ENCODE assay signal across 12 cellular contexts in the genomic region with DNA sequence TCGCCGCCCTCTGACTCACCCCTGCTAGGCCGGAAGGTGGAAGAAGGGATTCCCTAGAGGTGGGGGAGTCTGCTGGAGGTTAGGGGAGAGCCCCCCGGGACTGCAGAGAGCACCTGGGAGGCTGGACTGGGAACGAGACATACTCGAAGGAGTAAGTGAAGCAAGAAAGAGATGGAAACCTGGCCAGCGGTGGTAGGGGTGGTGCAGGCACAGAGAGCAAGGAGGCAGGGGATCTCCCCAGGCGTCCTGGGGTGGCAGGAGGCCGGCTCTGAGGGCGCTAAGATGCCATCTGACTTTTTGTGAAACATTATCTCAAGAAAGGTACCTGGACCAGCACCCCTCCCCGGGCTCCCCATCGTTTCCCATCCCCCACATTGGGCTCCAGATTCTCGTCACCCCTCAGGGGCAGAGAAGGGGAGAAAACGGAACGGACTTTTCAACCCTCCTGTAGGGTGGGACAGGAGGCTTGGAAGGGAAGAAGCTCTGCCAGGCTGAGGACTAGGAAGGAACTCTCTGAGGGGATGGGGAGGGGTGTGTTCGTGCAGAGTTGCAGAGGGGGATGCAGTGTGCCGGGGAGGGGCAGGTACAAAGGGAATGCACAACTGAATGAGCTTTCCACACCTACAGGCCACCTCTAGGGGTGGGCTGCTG. TPM values are rescaled to one million over a fixed set of nuclear protein-coding genes. Genes with fewer than 3 reads are reported as not detected.
DNase-seq lines count a peak whose midpoint lies in the region; ATAC-seq, FAIRE-seq and TF ChIP-seq lines count a peak whose summit lies in the region.
"Had no signal": no experiment of that assay in that cellular context is flagged by ENCODE, and none has a peak within 500 bp of the region (broad histone marks: within the 10 kb centered on the region; RNA-seq: fewer than 3 reads in every experiment).

No MANE protein-coding gene starts in this region.

- H4K20me1 ChIP-seq in astrocyte (ENCODE audit: insufficient read depth, low read length), result peaks cover 7% of the 10 kb centered on the region

- TF ChIP-seq EP300 in upper lobe of left lung (IDR thresholded peaks at IDR 0.05), result no peak

- WGBS in upper lobe of left lung, 2 donors, result 41% methylated on average over 15 to 17 of the region's 17 CpGs

- peak overlapping the region; percentile 42 for H3K4me3 Mint-ChIP-seq in stimulated activated naive CD8-positive, alpha-beta T cell treated with anti-CD3 and anti-CD28 coated beads, Interleukin-15, Interleukin-2, amounts not matched to agents 100 ng/mL and 50 ng/mL, for 24 hours
- H3K4me3 Mint-ChIP-seq in astrocyte (ENCODE audit: unreplicated experiment), result peak overlapping the region; percentile 66

- peaks cover 30% of the 10 kb centered on the region for H3K27me3 Mint-ChIP-seq in stimulated activated naive CD8-positive, alpha-beta T cell treated with anti-CD3 and anti-CD28 coated beads, Interleukin-15, Interleukin-2, amounts not matched to agents 100 ng/mL and 50 ng/mL, for 24 hours
- H3K27me3 Mint-ChIP-seq in astrocyte (ENCODE audit: low read depth, unreplicated experiment), result peaks cover 52% of the 10 kb centered on the region

- DNase-seq in stimulated activated naive CD8-positive, alpha-beta T cell treated with anti-CD3 and anti-CD28 coated beads, Interleukin-15, Interleukin-2, amounts not matched to agents 100 U/mL and 50 U/mL, for 24 hours, result no peak
- no peak for DNase-seq in astrocyte (ENCODE audit: low read depth)
- DNase-seq in lower lobe of right lung, result no peak
- DNase-seq in upper lobe of left lung, result no peak
- DNase-seq in left lung, result no peak
- DNase-seq in GDM1 (lab: John Stamatoyannopoulos, UW), result no peak

- TF ChIP-seq CTCF in astrocyte (IDR thresholded peaks at IDR 0.05; ENCODE audit: insufficient read depth, low read depth, low read length) (no peak), lower lobe of right lung (IDR thresholded peaks at IDR 0.05) (no peak), upper lobe of left lung (IDR thresholded peaks at IDR 0.05) (no peak), left lung (IDR thresholded peaks at IDR 0.05) (no peak)

- H3K9me3 Mint-ChIP-seq in stimulated activated naive CD8-positive, alpha-beta T cell treated with anti-CD3 and anti-CD28 coated beads, Interleukin-15, Interleukin-2, amounts not matched to agents 100 ng/mL and 50 ng/mL, for 24 hours, result no peaks in the 10 kb centered on the region
- no peaks in the 10 kb centered on the region for H3K9me3 Mint-ChIP-seq in astrocyte (ENCODE audit: unreplicated experiment)

- FAIRE-seq in astrocyte (lab: Jason Lieb, UNC), result no peak

- H3K79me2 ChIP-seq in astrocyte (ENCODE audit: insufficient read depth, low read length), result no peaks in the 10 kb centered on the region

- ATAC-seq in stimulated activated naive CD8-positive, alpha-beta T cell treated with anti-CD3 and anti-CD28 coated beads, Interleukin-15, Interleukin-2, amounts not matched to agents 100 U/mL and 50 U/mL, for 24 hours, result no peak
- ATAC-seq in lower lobe of right lung (no peak), upper lobe of left lung (ENCODE audit: low FRiP score in 2 of 2) (no peak), left lung (no peak), HG03432 (IDR thresholded peaks at IDR 0.05; ENCODE audit: unreplicated experiment) (no peak)

- peak overlapping the region; percentile 34 for H2AFZ ChIP-seq in astrocyte (ENCODE audit: low read depth, low read length)

- TF ChIP-seq POLR2A in upper lobe of left lung (IDR thresholded peaks at IDR 0.05), result no peak

- intact Hi-C loops in lower lobe of right lung (cut with DNase I), result no loop called here
- intact Hi-C loops in left lung (cut with DNase I), result loop anchor here in 1 of 2 donors (10.0 kb wide), 1 partner anchor 307 kb away; a partner anchor contains a TSS

- H3K27ac ChIP-seq in astrocyte (ENCODE audit: low read depth, low read length) (no peak overlapping the region), lower lobe of right lung (no peak overlapping the region), upper lobe of left lung (no peak overlapping the region), left lung (no peak overlapping the region)
- H3K27ac ChIP-seq: RWPE1, tibial artery had no signal

- H3K9me3 ChIP-seq in astrocyte (ENCODE audit: insufficient read depth, low read depth, low read length), result no peaks in the 10 kb centered on the region
- no peaks in the 10 kb centered on the region for H3K9me3 ChIP-seq in lower lobe of right lung
- no peaks in the 10 kb centered on the region for H3K9me3 ChIP-seq in upper lobe of left lung
- no peaks in the 10 kb centered on the region for H3K9me3 ChIP-seq in left lung
- H3K9me3 ChIP-seq: mucosa of descending colon, tibial artery had no signal

- peak overlapping the region; percentile 84 for H3K4me2 ChIP-seq in astrocyte (ENCODE audit: low read length)

- H3K27ac Mint-ChIP-seq in stimulated activated naive CD8-positive, alpha-beta T cell treated with anti-CD3 and anti-CD28 coated beads, Interleukin-15, Interleukin-2, amounts not matched to agents 100 ng/mL and 50 ng/mL, for 24 hours, result no peak overlapping the region
- no peak overlapping the region for H3K27ac Mint-ChIP-seq in astrocyte (ENCODE audit: unreplicated experiment)
- H3K27ac Mint-ChIP-seq: activated CD4-positive, alpha-beta T cell treated with anti-CD3 and anti-CD28 coated beads for 36 hours had no signal

- no peaks in the 10 kb centered on the region for H3K36me3 Mint-ChIP-seq in stimulated activated naive CD8-positive, alpha-beta T cell treated with anti-CD3 and anti-CD28 coated beads, Interleukin-15, Interleukin-2, amounts not matched to agents 100 ng/mL and 50 ng/mL, for 24 hours (ENCODE audit: low read depth)
- H3K36me3 Mint-ChIP-seq in astrocyte (ENCODE audit: low read depth, unreplicated experiment), result peaks cover 1% of the 10 kb centered on the region

- H3K27me3 ChIP-seq in astrocyte (ENCODE audit: insufficient read depth, low read length), result peaks cover 28% of the 10 kb centered on the region
- H3K27me3 ChIP-seq in lower lobe of right lung (ENCODE audit: low read depth), result peaks cover 25% of the 10 kb centered on the region
- H3K27me3 ChIP-seq in upper lobe of left lung, result peaks cover 0 to 15% (median 3%) of the 10 kb centered on the region in 4 donors
- H3K27me3 ChIP-seq in left lung, result peaks cover 12 to 50% of the 10 kb centered on the region in 2 donors

- no peak overlapping the region for H3K9ac ChIP-seq in astrocyte (ENCODE audit: low read length)

- H3K36me3 ChIP-seq in astrocyte (ENCODE audit: insufficient read depth, low read length) (no peaks in the 10 kb centered on the region), lower lobe of right lung (no peaks in the 10 kb centered on the region), upper lobe of left lung (no peaks in the 10 kb centered on the region), left lung (no peaks in the 10 kb centered on the region)
- H3K36me3 ChIP-seq: tibial artery had no signal

- H3K4me1 Mint-ChIP-seq in stimulated activated naive CD8-positive, alpha-beta T cell treated with anti-CD3 and anti-CD28 coated beads, Interleukin-15, Interleukin-2, amounts not matched to agents 100 ng/mL and 50 ng/mL, for 24 hours (ENCODE audit: low read depth), result peaks cover 4% of the 10 kb centered on the region
- H3K4me1 Mint-ChIP-seq in astrocyte (ENCODE audit: low read depth, unreplicated experiment), result peaks cover 4% of the 10 kb centered on the region

- H3K4me3 ChIP-seq in astrocyte (ENCODE audit: insufficient read depth, low read depth, low read length) (peak overlapping the region; percentile 10), lower lobe of right lung (peak overlapping the region; percentile 28), upper lobe of left lung (peak overlapping the region in 3 of 4 donors; percentile 7 to 33 (median 19)), left lung (no peak overlapping the region)
- H3K4me3 ChIP-seq: mucosa of descending colon had no signal

- H3K4me1 ChIP-seq in astrocyte (ENCODE audit: insufficient read depth, low read length), result peaks cover 4% of the 10 kb centered on the region
- H3K4me1 ChIP-seq in lower lobe of right lung, result peaks cover 10% of the 10 kb centered on the region
- H3K4me1 ChIP-seq in upper lobe of left lung, result peaks cover 8 to 10% (median 9%) of the 10 kb centered on the region in 4 donors
- peaks cover 3 to 9% of the 10 kb centered on the region in 2 donors for H3K4me1 ChIP-seq in left lung

RNA-seq across cellular contexts. Expression of a gene that starts 0.7 kb away (rescaled TPM):
- total RNA-seq in astrocyte (0.20 and 0.24 TPM in 2 replicates), lower lobe of right lung (not detected), upper lobe of left lung (under 1 TPM in 1 of 6 donors, not detected in 5; 0.15 TPM), left lung (under 1 TPM in 1 of 2 donors, not detected in 1; 0.09 TPM)

RNA-seq across cellular contexts. Expression of a gene that starts 9.8 kb away (rescaled TPM):
- total RNA-seq in astrocyte (85.3 and 85.4 TPM in 2 replicates), lower lobe of right lung (79.5 TPM), upper lobe of left lung (10 to 100 TPM; 19.9 to 90.9 (median 36.4) TPM), left lung (10 to 100 TPM; 87.0 to 90.8 TPM)

RNA-seq across cellular contexts. Expression of a gene that starts 39.7 kb away (rescaled TPM):
- total RNA-seq in astrocyte, result 275 and 278 TPM in 2 replicates
- 202 TPM for total RNA-seq in lower lobe of right lung
- 100 to 1,000 TPM; 113 to 226 (median 156) TPM for total RNA-seq in upper lobe of left lung
- 100 to 1,000 TPM; 168 to 197 TPM for total RNA-seq in left lung

Comparison
In these comparisons a context has a peak if more than half of its experiments do, and no peak if none do; other contexts are left out.
1. H3K4me3 ChIP-seq: peak in astrocyte (single experiment), lower lobe of right lung (single experiment) and upper lobe of left lung (3 of 4); none in left lung (0 of 2).